ENCODE assay signal across 8 cellular contexts in genomic region chr1:218346391-218347204, GRCh38. TPM values are rescaled to one million over a fixed set of nuclear protein-coding genes. Genes with fewer than 3 reads are reported as not detected.
DNase-seq lines count a peak whose midpoint lies in the region; ATAC-seq and TF ChIP-seq lines count a peak whose summit lies in the region.

No MANE protein-coding gene starts in this region.

- H3K9me3 ChIP-seq in psoas muscle, result no peaks in the 10 kb centered on the region

- peaks cover 26% of the 10 kb centered on the region for H3K4me1 ChIP-seq in psoas muscle

- peak overlapping the region; percentile 41 to 53 for H3K27ac Mint-ChIP-seq in T-cell
- peak overlapping the region; percentile 76 for H3K27ac Mint-ChIP-seq in glutamatergic neuron (ENCODE audit: unreplicated experiment)

- H3K4me3 ChIP-seq in psoas muscle, result peak overlapping the region; percentile 73

- POLR2A ChIA-PET in T-cell (lab: Charles Lee), result no interaction called here

- CTCF ChIA-PET in T-cell (lab: Charles Lee), result interaction anchor here in 1 of 2 donors (0.5 kb wide), 1 partner anchor 50 kb away, joined by 4 read pairs; no protein-coding TSS in a partner anchor

- WGBS in psoas muscle, 3 donors, result 0 to 1% (median 1%) methylated on average over 37 to 39 of the region's 39 CpGs

- H3K27ac ChIP-seq in psoas muscle, result peak overlapping the region; percentile 89

- intact Hi-C loops in Right ventricle myocardium inferior (cut with DNase I) (loop anchor here (5.0 to 10.0 kb wide), 4 partner anchors 116 to 828 kb away; partner anchors contain the start of gene LYPLAL1), cardiac septum (cut with DNase I) (loop anchor here (5.0 to 10.0 kb wide), 6 partner anchors 91 to 1318 kb away; partner anchors contain the start of gene LYPLAL1), psoas muscle (cut with DNase I) (loop anchor here (5.0 to 10.0 kb wide), 4 partner anchors 91 to 828 kb away; partner anchors contain the start of gene LYPLAL1 (in 1 of the 2))

- no peaks in the 10 kb centered on the region for H3K36me3 ChIP-seq in psoas muscle (ENCODE audit: insufficient read depth in 1 of 2, low read depth in 1 of 2)

- H3K27me3 ChIP-seq in psoas muscle (ENCODE audit: insufficient read depth in 3 of 3, low read length in 2 of 3), result no peaks in the 10 kb centered on the region

- ATAC-seq in Right ventricle myocardium inferior (no peak), T-cell (replicated peaks in 1 of 4) (no peak), psoas muscle (peak; percentile 13 to 40 (median 26)), HG02678 (IDR thresholded peaks at IDR 0.05; ENCODE audit: unreplicated experiment) (no peak), GM19467 (IDR thresholded peaks at IDR 0.05; ENCODE audit: unreplicated experiment) (no peak)

- TF ChIP-seq CTCF in glutamatergic neuron (IDR thresholded peaks at IDR 0.05; ENCODE audit: partially characterized antibody, unreplicated experiment), result no peak
- no peak for TF ChIP-seq CTCF in psoas muscle (IDR thresholded peaks at IDR 0.05)

- H3K4me1 Mint-ChIP-seq in T-cell (peaks cover 33 to 35% (median 34%) of the 10 kb centered on the region in 3 donors), glutamatergic neuron (ENCODE audit: low read depth, unreplicated experiment) (peaks cover 12% of the 10 kb centered on the region)

- H3K4me3 Mint-ChIP-seq in T-cell, result no peak overlapping the region
- peak overlapping the region; percentile 84 for H3K4me3 Mint-ChIP-seq in glutamatergic neuron (ENCODE audit: unreplicated experiment)

- H3K36me3 Mint-ChIP-seq in T-cell (peaks cover 5% of the 10 kb centered on the region), glutamatergic neuron (ENCODE audit: unreplicated experiment) (no peaks in the 10 kb centered on the region)

- peak; percentile 61 for DNase-seq in Right ventricle myocardium inferior (ENCODE audit: missing footprints)
- no peak for DNase-seq in cardiac septum (ENCODE audit: low spot score)
- peak in 1 of 34 experiments; percentile 2 for DNase-seq in T-cell
- DNase-seq in glutamatergic neuron, result peak; percentile 27
- DNase-seq in psoas muscle, result peak; percentile 28 to 63
- DNase-seq in inferior parietal cortex (ENCODE audit: extremely low spot score), result no peak

- H3K27me3 Mint-ChIP-seq in T-cell, result peaks cover 24 to 28% of the 10 kb centered on the region in 2 donors
- H3K27me3 Mint-ChIP-seq in glutamatergic neuron (ENCODE audit: unreplicated experiment), result peaks cover 6% of the 10 kb centered on the region

- no peaks in the 10 kb centered on the region for H3K9me3 Mint-ChIP-seq in T-cell
- peaks cover 7% of the 10 kb centered on the region for H3K9me3 Mint-ChIP-seq in glutamatergic neuron (ENCODE audit: unreplicated experiment)

RNA-seq across cellular contexts. Expression of gene TGFB2, which starts 1.5 kb away (rescaled TPM):
- 1.6 TPM for total RNA-seq in Right ventricle myocardium inferior
- total RNA-seq in cardiac septum, result 40.5 TPM
- total RNA-seq in T-cell, result under 1 TPM in 3 of 5 donors, not detected in 2; 0.06 to 0.23 (median 0.23) TPM
- total RNA-seq in glutamatergic neuron (ENCODE audit: unreplicated experiment), result 2.0 TPM
- total RNA-seq in psoas muscle, result 10 to 100 TPM in 2 of 4 donors, 1 to 10 TPM in 2; 5.1 to 35.4 (median 15.4) TPM
- polyA plus RNA-seq in psoas muscle, result 1 to 10 TPM in 2 of 3 donors, under 1 TPM in 1; 0.43 to 4.9 (median 1.9) TPM

Comparison
In these comparisons a context has a peak if more than half of its experiments do, and no peak if none do; other contexts are left out.
1. DNase-seq: peak in Right ventricle myocardium inferior (single experiment), glutamatergic neuron (single experiment) and psoas muscle (2 of 2); none in cardiac septum (single experiment) and inferior parietal cortex (single experiment).
2. ATAC-seq: peak in psoas muscle (4 of 4); none in Right ventricle myocardium inferior (single experiment), T-cell (0 of 4), HG02678 (single experiment) and GM19467 (single experiment).